7 cellular contexts compared by ENCODE assay signal in genomic region chr3:68007621-68008226, GRCh38.
DNase-seq lines count a peak whose midpoint lies in the region; ATAC-seq and TF ChIP-seq lines count a peak whose summit lies in the region.

No MANE protein-coding gene starts in this region.

- H3K4me3 ChIP-seq in lower lobe of right lung (peak overlapping the region; percentile 9), stomach smooth muscle (ENCODE audit: low read length in 2 of 2) (peak overlapping the region; percentile 55 to 71)

- H3K36me3 Mint-ChIP-seq in T-helper 17 cell (ENCODE audit: low read depth) = peaks cover 3% of the 10 kb centered on the region
- H3K36me3 Mint-ChIP-seq in activated naive CD8-positive, alpha-beta T cell treated with anti-CD3 and anti-CD28 coated beads, Interleukin-2, amount 50 U/mL, for 24 hours (ENCODE audit: low read depth) = no peaks in the 10 kb centered on the region

- H3K27me3 ChIP-seq in lower lobe of right lung (ENCODE audit: low read depth) = peaks cover 23% of the 10 kb centered on the region
- peaks cover 2 to 6% of the 10 kb centered on the region in 2 donors for H3K27me3 ChIP-seq in stomach smooth muscle (ENCODE audit: control insufficient read depth in 1 of 2, insufficient read depth in 2 of 2, low read length in 2 of 2)

- no peak for TF ChIP-seq CTCF in lower lobe of right lung (IDR thresholded peaks at IDR 0.05)

- H3K36me3 ChIP-seq in lower lobe of right lung (no peaks in the 10 kb centered on the region), stomach smooth muscle (ENCODE audit: control insufficient read depth in 2 of 2, insufficient read depth in 2 of 2, low read length in 2 of 2) (no peaks in the 10 kb centered on the region)

- no peaks in the 10 kb centered on the region for H3K9me3 Mint-ChIP-seq in activated naive CD8-positive, alpha-beta T cell treated with anti-CD3 and anti-CD28 coated beads, Interleukin-2, amount 50 U/mL, for 24 hours

- peak overlapping the region; percentile 95 for H3K4me3 Mint-ChIP-seq in T-helper 17 cell
- peak overlapping the region; percentile 78 for H3K4me3 Mint-ChIP-seq in activated naive CD8-positive, alpha-beta T cell treated with anti-CD3 and anti-CD28 coated beads, Interleukin-2, amount 50 U/mL, for 24 hours

- H3K4me1 ChIP-seq in lower lobe of right lung (no peaks in the 10 kb centered on the region), stomach smooth muscle (ENCODE audit: control insufficient read depth, insufficient read depth, low read length) (no peaks in the 10 kb centered on the region)

- H3K27ac Mint-ChIP-seq in T-helper 17 cell = peak overlapping the region; percentile 90
- no peak overlapping the region for H3K27ac Mint-ChIP-seq in activated naive CD8-positive, alpha-beta T cell treated with anti-CD3 and anti-CD28 coated beads, Interleukin-2, amount 50 U/mL, for 24 hours

- H3K27ac ChIP-seq in lower lobe of right lung = no peak overlapping the region
- H3K27ac ChIP-seq in stomach smooth muscle (ENCODE audit: low read length) = no peak overlapping the region

- peaks cover 30% of the 10 kb centered on the region for H3K27me3 Mint-ChIP-seq in T-helper 17 cell
- peaks cover 30% of the 10 kb centered on the region for H3K27me3 Mint-ChIP-seq in activated naive CD8-positive, alpha-beta T cell treated with anti-CD3 and anti-CD28 coated beads, Interleukin-2, amount 50 U/mL, for 24 hours

- ATAC-seq in T-helper 17 cell = peak; percentile 85
- peak; percentile 84 for ATAC-seq in activated naive CD8-positive, alpha-beta T cell treated with anti-CD3 and anti-CD28 coated beads, Interleukin-2, amount 50 U/mL, for 24 hours
- peak; percentile 45 to 61 for ATAC-seq in lower lobe of right lung

- peaks cover 12% of the 10 kb centered on the region for H3K4me1 Mint-ChIP-seq in T-helper 17 cell
- H3K4me1 Mint-ChIP-seq in activated naive CD8-positive, alpha-beta T cell treated with anti-CD3 and anti-CD28 coated beads, Interleukin-2, amount 50 U/mL, for 24 hours = peaks cover 9% of the 10 kb centered on the region

- DNase-seq in T-helper 17 cell = peak in 1 of 3 donors; percentile 6
- DNase-seq in activated naive CD8-positive, alpha-beta T cell treated with anti-CD3 and anti-CD28 coated beads, Interleukin-2, amount 50 U/mL, for 24 hours = peak; percentile 25
- DNase-seq in lower lobe of right lung = no peak
- DNase-seq in dermis blood vessel endothelial cell = no peak
- DNase-seq in NCI-H526 (lab: John Stamatoyannopoulos, UW) = no peak
- DNase-seq in NOMO-1 treated with dmso at 0.1 percent for 144 hours (lab: John Stamatoyannopoulos, UW; ENCODE audit: unreplicated experiment) = no peak

- H3K9ac ChIP-seq in stomach smooth muscle (ENCODE audit: low read length in 2 of 2) = no peak overlapping the region

- no peaks in the 10 kb centered on the region for H3K9me3 ChIP-seq in T-helper 17 cell (ENCODE audit: control insufficient read depth, low read length, poor library complexity, severe bottlenecking)
- no peaks in the 10 kb centered on the region for H3K9me3 ChIP-seq in lower lobe of right lung
- H3K9me3 ChIP-seq in stomach smooth muscle (ENCODE audit: control insufficient read depth in 2 of 2, low read length in 2 of 2) = no peaks in the 10 kb centered on the region

- intact Hi-C loops in lower lobe of right lung (cut with DNase I) = no loop called here
